21 cellular contexts compared by ENCODE assay signal in the genomic region with DNA sequence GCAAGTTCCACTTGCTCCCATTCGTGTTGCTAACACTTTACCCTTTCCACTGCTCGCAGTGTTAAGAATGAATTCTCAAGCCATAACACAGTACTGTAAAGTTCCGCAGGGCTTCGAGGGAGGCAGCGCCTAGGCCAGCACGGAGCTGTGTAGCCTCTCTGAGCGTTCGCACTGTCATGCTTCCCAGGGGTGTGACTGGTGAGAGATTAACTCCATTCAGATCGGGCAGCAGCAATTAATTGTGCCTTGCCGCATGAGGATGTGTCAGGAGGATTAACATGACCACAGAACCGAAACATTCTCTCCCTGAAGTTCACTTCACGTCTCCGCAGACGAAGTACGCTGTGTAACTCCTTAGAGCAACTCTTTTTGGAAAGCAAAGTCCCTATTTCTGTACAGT. TPM values are rescaled to one million over a fixed set of nuclear protein-coding genes. Genes with fewer than 3 reads are reported as not detected.
A peak's percentile ranks its signal among the peaks of the same experiment; 100 is the strongest.
DNase-seq lines count a peak whose midpoint lies in the region; ATAC-seq, FAIRE-seq and TF ChIP-seq lines count a peak whose summit lies in the region.
"Had no signal": no experiment of that assay in that cellular context is flagged by ENCODE, and none has a peak within 500 bp of the region (broad histone marks: within the 10 kb centered on the region; RNA-seq: fewer than 3 reads in every experiment).

No MANE protein-coding gene starts in this region.

- H3K4me3 ChIP-seq in neutrophil (ENCODE audit: low read depth in 1 of 2, low read length in 1 of 2), result no peak overlapping the region
- H3K4me3 ChIP-seq: upper lobe of left lung had no signal

- TF ChIP-seq CTCF in neutrophil (IDR thresholded peaks at IDR 0.05), result no peak

- H3K27ac ChIP-seq in neutrophil, result peak overlapping the region; percentile 77
- H3K27ac ChIP-seq: upper lobe of left lung had no signal

- H3K4me1 ChIP-seq in neutrophil (ENCODE audit: control insufficient read depth in 1 of 2, insufficient read depth in 1 of 2, low read depth in 1 of 2, low read length in 1 of 2), result peaks cover 34 to 38% of the 10 kb centered on the region in 2 experiments

- ATAC-seq in GM19395 (IDR thresholded peaks at IDR 0.05; ENCODE audit: unreplicated experiment), result no peak

- H3K27me3 ChIP-seq in neutrophil, result no peaks in the 10 kb centered on the region
- H3K27me3 ChIP-seq: upper lobe of left lung had no signal

- DNase-seq in A172 (ENCODE audit: low spot score) (peak; percentile 26), NCI-H82 treated with DMSO at 0.1 percent for 48 hours (lab: John Stamatoyannopoulos, UW; ENCODE audit: unreplicated experiment) (peak; percentile 67), epidermal melanocyte (ENCODE audit: insufficient read length, low spot score) (peak; percentile 24), NOMO-1 treated with dmso at 0.1 percent for 144 hours (lab: John Stamatoyannopoulos, UW; ENCODE audit: unreplicated experiment) (no peak), NCI-H1105 treated with DMSO at 0.1 percent for 48 hours (lab: John Stamatoyannopoulos, UW) (no peak), GM19239 (ENCODE audit: insufficient read length, low spot score) (no peak)
- DNase-seq: 8988T; activated CD4-positive, alpha-beta T cell treated with anti-CD3 and anti-CD28 coated beads, Interleukin-2, amount 50 U/mL, for 4 hours; activated naive CD4-positive, alpha-beta T cell treated with Interleukin-2 at 50 U/mL for 16 hours; activated T-cell treated with anti-CD3 and anti-CD28 coated beads for 4 hours; aorta; effector memory CD4-positive, alpha-beta T cell; H9; KG1; NCI-H2029 treated with DMSO at 0.1 percent for 48 hours; occipital lobe; stimulated activated CD4-positive, alpha-beta T cell treated with anti-CD3 and anti-CD28 coated beads, Interleukin-2, amount 100 ng/mL, for 48 hours; SW 1271; upper lobe of left lung had no signal

- no peak for FAIRE-seq in GM19239 (lab: Jason Lieb, UNC)

- H3K9me3 ChIP-seq in neutrophil, result no peaks in the 10 kb centered on the region
- H3K9me3 ChIP-seq: upper lobe of left lung had no signal

- H3K36me3 ChIP-seq in neutrophil, result peaks cover 60% of the 10 kb centered on the region

RNA-seq across cellular contexts. Expression of gene ZBTB34, which starts 23.2 kb away (rescaled TPM):
- 5.0 and 5.5 TPM in 2 replicates for total RNA-seq in A172 (2014; rRNA removed; shearing (Covaris generic))

RNA-seq across cellular contexts. Expression of gene RALGPS1, which starts 30.9 kb away (rescaled TPM):
- total RNA-seq in A172 (2014; rRNA removed; shearing (Covaris generic)), result 4.6 and 15.3 TPM in 2 replicates

Comparison
In these comparisons a context has a peak if more than half of its experiments do, and no peak if none do; other contexts are left out.
1. DNase-seq: peak in A172 (single experiment), NCI-H82 treated with DMSO at 0.1 percent for 48 hours (single experiment) and epidermal melanocyte (single experiment); none in NOMO-1 treated with dmso at 0.1 percent for 144 hours (single experiment), NCI-H1105 treated with DMSO at 0.1 percent for 48 hours (single experiment) and GM19239 (single experiment).